Comparison of ENCODE assay signal across 18 cellular contexts in the genomic region with DNA sequence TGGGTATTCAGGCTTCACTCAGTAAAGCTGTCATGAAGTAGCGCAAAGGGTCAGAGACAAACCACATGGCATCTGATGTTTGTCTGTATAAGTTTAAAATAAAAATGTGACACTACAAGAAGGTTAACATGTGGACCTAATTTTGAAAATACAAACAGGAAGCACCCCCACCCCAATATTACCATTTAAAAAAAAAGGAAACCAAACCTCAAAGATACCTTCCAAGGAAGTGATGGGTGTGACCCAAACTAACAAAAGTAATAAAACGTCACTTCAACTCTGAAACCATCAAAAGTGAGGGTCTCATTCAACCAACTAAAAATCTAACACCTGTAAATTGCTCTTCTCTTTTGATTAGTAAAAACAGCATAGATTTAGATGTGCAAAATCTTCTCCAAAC. TPM values are rescaled to one million over a fixed set of nuclear protein-coding genes. Genes with fewer than 3 reads are reported as not detected.
DNase-seq lines count a peak whose midpoint lies in the region; ATAC-seq, FAIRE-seq and TF ChIP-seq lines count a peak whose summit lies in the region.
"Had no signal": no experiment of that assay in that cellular context is flagged by ENCODE, and none has a peak within 500 bp of the region (broad histone marks: within the 10 kb centered on the region; RNA-seq: fewer than 3 reads in every experiment).

No MANE protein-coding gene starts in this region.

- H3K4me1 Mint-ChIP-seq in activated T-cell treated with anti-CD3 and anti-CD28 coated beads, Interleukin-2, amount 50 U/mL, for 24 hours (ENCODE audit: low read depth), result peaks cover 74% of the 10 kb centered on the region
- H3K4me1 Mint-ChIP-seq in activated B cell treated with CpG ODN at 0.5 μM for 24 hours, result peaks cover 67% of the 10 kb centered on the region
- peaks cover 78% of the 10 kb centered on the region for H3K4me1 Mint-ChIP-seq in stimulated activated memory B cell treated with anti-CD40 and anti-IgM and Interleukin-4, amounts not matched to agents 10 μg/mL and 1 μg/mL and 100 μg/mL, for 72 hours

- peaks cover 80% of the 10 kb centered on the region for H3K79me2 ChIP-seq in hepatocyte

- H3K9me3 Mint-ChIP-seq in activated T-cell treated with anti-CD3 and anti-CD28 coated beads, Interleukin-2, amount 50 U/mL, for 24 hours, result no peaks in the 10 kb centered on the region
- no peaks in the 10 kb centered on the region for H3K9me3 Mint-ChIP-seq in activated B cell treated with CpG ODN at 0.5 μM for 24 hours
- no peaks in the 10 kb centered on the region for H3K9me3 Mint-ChIP-seq in stimulated activated memory B cell treated with anti-CD40 and anti-IgM and Interleukin-4, amounts not matched to agents 10 μg/mL and 1 μg/mL and 100 μg/mL, for 72 hours

- no peak for DNase-seq in activated T-cell treated with anti-CD3 and anti-CD28 coated beads, Interleukin-2, amount 50 U/mL, for 24 hours
- DNase-seq in activated T-cell treated with anti-CD3 and anti-CD28 coated beads for 4 hours (no peak), activated B cell treated with CpG ODN at 0.5 μM for 24 hours (no peak), hepatocyte (ENCODE audit: low spot score) (no peak), NCI-H2107 treated with DMSO at 0.1 percent for 48 hours (lab: John Stamatoyannopoulos, UW; ENCODE audit: unreplicated experiment) (no peak), activated gamma-delta T cell treated with Interleukin-2 at 50 U/mL for 16 hours (no peak), frontal cortex (ENCODE audit: low spot score in 2 of 2) (no peak)
- DNase-seq: heart left ventricle; MG63; mucosa of descending colon; NCI-H187 treated with DMSO at 0.1 percent for 48 hours; NCI-H524 treated with DMSO at 0.1 percent for 48 hours; PC-3; stimulated activated CD4-positive, alpha-beta T cell treated with anti-CD3 and anti-CD28 coated beads, Interleukin-15, amount 100 ng/mL, for 24 hours; testis had no signal

- peak overlapping the region; percentile 92 for H3K27ac Mint-ChIP-seq in activated T-cell treated with anti-CD3 and anti-CD28 coated beads, Interleukin-2, amount 50 U/mL, for 24 hours
- H3K27ac Mint-ChIP-seq in activated B cell treated with CpG ODN at 0.5 μM for 24 hours, result no peak overlapping the region
- H3K27ac Mint-ChIP-seq in stimulated activated memory B cell treated with anti-CD40 and anti-IgM and Interleukin-4, amounts not matched to agents 10 μg/mL and 1 μg/mL and 100 μg/mL, for 72 hours, result peak overlapping the region; percentile 45

- H3K36me3 ChIP-seq in hepatocyte (replicated peaks; ENCODE audit: insufficient read depth, low read depth), result no peaks in the 10 kb centered on the region
- H3K36me3 ChIP-seq: heart left ventricle, MG63 had no signal

- no peak overlapping the region for H3K4me3 ChIP-seq in hepatocyte
- H3K4me3 ChIP-seq: MG63, mucosa of descending colon, testis had no signal

- H3K36me3 Mint-ChIP-seq in activated T-cell treated with anti-CD3 and anti-CD28 coated beads, Interleukin-2, amount 50 U/mL, for 24 hours (ENCODE audit: low read depth), result peaks cover 60% of the 10 kb centered on the region
- peaks cover 4% of the 10 kb centered on the region for H3K36me3 Mint-ChIP-seq in activated B cell treated with CpG ODN at 0.5 μM for 24 hours (ENCODE audit: low read depth)
- peaks cover 5% of the 10 kb centered on the region for H3K36me3 Mint-ChIP-seq in stimulated activated memory B cell treated with anti-CD40 and anti-IgM and Interleukin-4, amounts not matched to agents 10 μg/mL and 1 μg/mL and 100 μg/mL, for 72 hours

- TF ChIP-seq CTCF in activated B cell treated with CpG ODN at 0.5 μM for 24 hours (IDR thresholded peaks at IDR 0.05) (no peak), hepatocyte (IDR thresholded peaks at IDR 0.05; ENCODE audit: poor library complexity) (no peak)

- H3K27ac ChIP-seq in hepatocyte, result no peak overlapping the region

- H3K27me3 ChIP-seq in hepatocyte, result no peaks in the 10 kb centered on the region
- H3K27me3 ChIP-seq: heart left ventricle, MG63, testis had no signal

- no peak for ATAC-seq in activated B cell treated with CpG ODN at 0.5 μM for 24 hours (ENCODE audit: low read depth)
- ATAC-seq in stimulated activated memory B cell treated with anti-CD40 and anti-IgM and Interleukin-4, amounts not matched to agents 10 μg/mL and 1 μg/mL and 100 μg/mL, for 72 hours, result no peak
- ATAC-seq: esophagus mucosa, heart left ventricle, mucosa of descending colon, PC-3, SK-N-SH treated with all-trans-retinoic acid at 6 μM for 48 hours had no signal

- no peak for FAIRE-seq in frontal cortex (lab: Jason Lieb, UNC)

- peak overlapping the region; percentile 88 for H3K4me3 Mint-ChIP-seq in activated T-cell treated with anti-CD3 and anti-CD28 coated beads, Interleukin-2, amount 50 U/mL, for 24 hours
- H3K4me3 Mint-ChIP-seq in activated B cell treated with CpG ODN at 0.5 μM for 24 hours, result peak overlapping the region; percentile 26
- peak overlapping the region; percentile 28 for H3K4me3 Mint-ChIP-seq in stimulated activated memory B cell treated with anti-CD40 and anti-IgM and Interleukin-4, amounts not matched to agents 10 μg/mL and 1 μg/mL and 100 μg/mL, for 72 hours

- WGBS in hepatocyte (ENCODE audit: low lambda C conversion rate, missing lambda C conversion rate), result 64% methylated on average over 2 of the region's 2 CpGs

- no peaks in the 10 kb centered on the region for H4K20me1 ChIP-seq in hepatocyte (ENCODE audit: insufficient read depth, poor library complexity, severe bottlenecking)

- no peak overlapping the region for H2AFZ ChIP-seq in hepatocyte

- H3K9me3 ChIP-seq in hepatocyte (ENCODE audit: low read depth), result no peaks in the 10 kb centered on the region
- H3K9me3 ChIP-seq: heart left ventricle, MG63, mucosa of descending colon, testis had no signal

- POLR2A ChIA-PET in activated B cell treated with CpG ODN at 0.5 μM for 24 hours (lab: Charles Lee), result interaction anchor here (0.5 to 1.1 kb wide), 2 partner anchors 24 to 67 kb away, joined by 4 to 7 read pairs; no protein-coding TSS in a partner anchor

- intact Hi-C loops in activated B cell treated with CpG ODN at 0.5 μM for 24 hours (cut with micrococcal nuclease), result loop anchor here (2.0 kb wide), 1 partner anchor 14 kb away; no protein-coding TSS in a partner anchor

- no peaks in the 10 kb centered on the region for H3K9me2 ChIP-seq in hepatocyte (replicated peaks; ENCODE audit: insufficient read depth)

- CTCF ChIA-PET in activated B cell treated with CpG ODN at 0.5 μM for 24 hours (lab: Charles Lee), result no interaction called here

- H3K4me2 ChIP-seq in hepatocyte, result peak overlapping the region; percentile 47

- H3K27me3 Mint-ChIP-seq in activated T-cell treated with anti-CD3 and anti-CD28 coated beads, Interleukin-2, amount 50 U/mL, for 24 hours, result no peaks in the 10 kb centered on the region
- no peaks in the 10 kb centered on the region for H3K27me3 Mint-ChIP-seq in activated B cell treated with CpG ODN at 0.5 μM for 24 hours
- no peaks in the 10 kb centered on the region for H3K27me3 Mint-ChIP-seq in stimulated activated memory B cell treated with anti-CD40 and anti-IgM and Interleukin-4, amounts not matched to agents 10 μg/mL and 1 μg/mL and 100 μg/mL, for 72 hours

- H3K4me1 ChIP-seq in hepatocyte (ENCODE audit: insufficient read depth), result peaks cover 27% of the 10 kb centered on the region

RNA-seq across cellular contexts. Expression of gene STAT5B, which starts 3.6 kb away (rescaled TPM):
- total RNA-seq in activated B cell treated with CpG ODN at 0.5 μM for 24 hours, result 80.3 and 82.6 TPM in 2 replicates
- total RNA-seq in hepatocyte, result 26.0 and 27.9 TPM in 2 replicates
- 18.7 and 25.7 TPM in 2 replicates for polyA plus RNA-seq in hepatocyte
- 17.5 TPM for total RNA-seq in frontal cortex
- total RNA-seq: PC-3 had no signal

RNA-seq across cellular contexts. Expression of gene STAT5A, which starts 15.7 kb away (rescaled TPM):
- total RNA-seq in activated B cell treated with CpG ODN at 0.5 μM for 24 hours (136 and 140 TPM in 2 replicates), hepatocyte (5.5 and 6.5 TPM in 2 replicates), frontal cortex (1.6 TPM)
- polyA plus RNA-seq in hepatocyte, result 3.5 and 6.1 TPM in 2 replicates
- total RNA-seq: PC-3 had no signal

Comparison
In these comparisons a context has a peak if more than half of its experiments do, and no peak if none do; other contexts are left out.
1. H3K4me3 Mint-ChIP-seq: peak in every context shown above with its lines; median percentile 88 in activated T-cell treated with anti-CD3 and anti-CD28 coated beads, Interleukin-2, amount 50 U/mL, for 24 hours; 28 in stimulated activated memory B cell treated with anti-CD40 and anti-IgM and Interleukin-4, amounts not matched to agents 10 μg/mL and 1 μg/mL and 100 μg/mL, for 72 hours; 26 in activated B cell treated with CpG ODN at 0.5 μM for 24 hours.
2. RNA of gene STAT5A, which starts 15.7 kb away (total RNA-seq): 136 to 140 TPM in activated B cell treated with CpG ODN at 0.5 μM for 24 hours; 5.5 to 6.5 TPM in hepatocyte and 1.6 TPM in frontal cortex (single experiment); every median in the first group is over 10 times any median in the second.